1 cellular context compared by ENCODE assay signal in genomic region chr2:227464356-227464755, GRCh38.
TF ChIP-seq lines count a peak whose summit lies in the region.

No MANE protein-coding gene starts in this region.

TF ChIP-seq in IMR-90, 13 proteins besides CTCF, POLR2A, EP300 and RAD21:
- no peak for TF ChIP-seq CHD1 (IDR thresholded peaks at IDR 0.05; ENCODE audit: low read depth, low read length)
- no peak for TF ChIP-seq RFX5 (IDR thresholded peaks at IDR 0.05; ENCODE audit: low read depth, low read length)
- no peak for TF ChIP-seq NFE2L2 (IDR thresholded peaks at IDR 0.05; ENCODE audit: low read depth, low read length)
- no peak for TF ChIP-seq ELK1 (IDR thresholded peaks at IDR 0.05; ENCODE audit: borderline replicate concordance, low read depth, low read length)
- no peak for TF ChIP-seq MAFK (IDR thresholded peaks at IDR 0.05; ENCODE audit: low read depth, low read length)
- TF ChIP-seq MAZ (IDR thresholded peaks at IDR 0.05; ENCODE audit: borderline replicate concordance, low read depth, low read length) = no peak
- no peak for TF ChIP-seq MXI1 (IDR thresholded peaks at IDR 0.05; ENCODE audit: borderline replicate concordance, low read depth, low read length)
- TF ChIP-seq USF2 (IDR thresholded peaks at IDR 0.05; ENCODE audit: low read depth, low read length) = no peak
- no peak for TF ChIP-seq CEBPB (IDR thresholded peaks at IDR 0.05; ENCODE audit: low read depth, low read length)
- TF ChIP-seq SMC3 (IDR thresholded peaks at IDR 0.05; ENCODE audit: low read depth, low read length) = no peak
- no peak for TF ChIP-seq FOS (IDR thresholded peaks at IDR 0.05; ENCODE audit: low read depth, low read length)
- TF ChIP-seq BHLHE40 (IDR thresholded peaks at IDR 0.05; ENCODE audit: low read depth, low read length) = no peak
